8 cellular contexts compared by ENCODE assay signal in the genomic region with DNA sequence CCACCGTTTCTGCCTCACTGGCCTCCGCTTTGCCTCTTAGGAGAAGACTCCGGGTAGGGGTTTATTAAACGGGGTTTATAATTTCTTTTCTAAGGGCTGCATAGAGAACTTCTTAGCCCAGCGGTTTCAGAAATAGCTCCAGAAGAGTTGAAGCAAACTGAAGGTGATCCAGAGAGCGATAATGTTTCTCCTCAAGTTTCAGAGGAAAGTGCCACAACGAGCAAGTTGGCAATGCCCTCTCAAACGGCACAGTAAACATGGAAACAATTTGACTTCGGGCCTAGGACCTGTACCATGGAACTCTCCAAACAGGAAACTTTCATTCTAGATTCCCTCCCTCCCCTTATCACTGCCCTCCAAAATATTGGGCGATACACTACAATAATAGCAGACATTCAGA. TPM values are rescaled to one million over a fixed set of nuclear protein-coding genes. Genes with fewer than 3 reads are reported as not detected.
DNase-seq lines count a peak whose midpoint lies in the region; ATAC-seq and TF ChIP-seq lines count a peak whose summit lies in the region.

No MANE protein-coding gene starts in this region.

- H3K4me3 ChIP-seq in AG04449 (ENCODE audit: low read depth, low read length) = peak overlapping the region; percentile 99
- H3K4me3 ChIP-seq in Karpas-422 (ENCODE audit: low read length) = peak overlapping the region; percentile 87
- H3K4me3 ChIP-seq in coronary artery = peak overlapping the region; percentile 87

- peaks cover 23% of the 10 kb centered on the region for H3K36me3 ChIP-seq in Karpas-422 (ENCODE audit: insufficient read depth, low read length)

- peak overlapping the region; percentile 89 to 99 (median 98) for H3K27ac Mint-ChIP-seq in naive thymus-derived CD8-positive, alpha-beta T cell

- H3K4me3 Mint-ChIP-seq in naive thymus-derived CD8-positive, alpha-beta T cell = peak overlapping the region; percentile 91 to 99 (median 97)

- peaks cover 21 to 59% (median 43%) of the 10 kb centered on the region in 4 donors for H3K4me1 Mint-ChIP-seq in naive thymus-derived CD8-positive, alpha-beta T cell

- POLR2A ChIA-PET in AG04449 (lab: Yijun Ruan, JAX) = interaction anchor here (0.8 to 1.5 kb wide), 3 partner anchors 9 to 303 kb away, joined by 3 to 8 read pairs (median 5); no protein-coding TSS in a partner anchor
- POLR2A ChIA-PET in naive thymus-derived CD8-positive, alpha-beta T cell (lab: Charles Lee) = interaction anchor here (0.6 to 10.6 kb wide), 19 partner anchors 12 to 451 kb away, joined by 3 to 189 read pairs (median 4); partner anchors contain the start of gene TNRC6B

- 0 out of 2 replicates have a peak, but pooled peaks cover 4% of the 10 kb centered on the region for H4K20me1 ChIP-seq in Karpas-422 (ENCODE audit: insufficient read depth, low read depth, low read length)

- H3K9me3 ChIP-seq in Karpas-422 (ENCODE audit: low read length) = no peaks in the 10 kb centered on the region

- no peaks in the 10 kb centered on the region for H3K27me3 ChIP-seq in Karpas-422 (ENCODE audit: low read length)

- H3K9me3 Mint-ChIP-seq in naive thymus-derived CD8-positive, alpha-beta T cell = no peaks in the 10 kb centered on the region

- TF ChIP-seq POLR2A in GM18505 (IDR thresholded peaks at IDR 0.05; ENCODE audit: borderline replicate concordance, extremely low read depth, insufficient read depth, insufficient read length) = no peak

- peak overlapping the region; percentile 89 for H3K9ac ChIP-seq in Karpas-422 (ENCODE audit: low read length)

- H3K79me2 ChIP-seq in Karpas-422 (ENCODE audit: low read length) = peaks cover 52% of the 10 kb centered on the region

- H3K27ac ChIP-seq in Karpas-422 (ENCODE audit: low read length) = peak overlapping the region; percentile 93
- H3K27ac ChIP-seq in coronary artery = peak overlapping the region; percentile 78 to 92

- no peak overlapping the region for H2AFZ ChIP-seq in Karpas-422 (ENCODE audit: low read length)

- peaks cover 4 to 40% (median 5%) of the 10 kb centered on the region in 3 donors for H3K36me3 Mint-ChIP-seq in naive thymus-derived CD8-positive, alpha-beta T cell

- no peak for DNase-seq in AG04449 (ENCODE audit: low read depth, low spot score)
- DNase-seq in Karpas-422 = peak; percentile 49
- DNase-seq in coronary artery (ENCODE audit: low spot score) = no peak
- no peak for DNase-seq in naive thymus-derived CD8-positive, alpha-beta T cell
- no peak for DNase-seq in mesenteric fat pad (ENCODE audit: low spot score)
- no peak for DNase-seq in 8988T
- no peak for DNase-seq in NCI-H187 (lab: John Stamatoyannopoulos, UW)

- H3K27me3 Mint-ChIP-seq in naive thymus-derived CD8-positive, alpha-beta T cell = no peaks in the 10 kb centered on the region

- H3K4me2 ChIP-seq in Karpas-422 (ENCODE audit: low read depth, low read length, poor library complexity, severe bottlenecking) = peak overlapping the region; percentile 90

- no peaks in the 10 kb centered on the region for H3K9me2 ChIP-seq in Karpas-422 (replicated peaks; ENCODE audit: insufficient read depth, low read length)

- ATAC-seq in naive thymus-derived CD8-positive, alpha-beta T cell = no peak
- ATAC-seq in GM18505 (IDR thresholded peaks at IDR 0.05; ENCODE audit: unreplicated experiment) = no peak

- H3K4me1 ChIP-seq in Karpas-422 (ENCODE audit: low read length) = peaks cover 25% of the 10 kb centered on the region

- CTCF ChIA-PET in AG04449 (lab: Yijun Ruan, JAX) = interaction anchor here (0.6 to 5.0 kb wide), 30 partner anchors 8 to 813 kb away, joined by 3 to 45 read pairs (median 6); partner anchors contain the start of genes RPS19BP1, SGSM3 and TNRC6B

- no peak for TF ChIP-seq CTCF in AG04449 (IDR thresholded peaks at IDR 0.05; ENCODE audit: insufficient read depth, low read length, missing control alignments)
- TF ChIP-seq CTCF in coronary artery (IDR thresholded peaks at IDR 0.05) = no peak

RNA-seq across cellular contexts. Expression of gene ADSL, which starts 1.0 kb away (rescaled TPM):
- 165 and 188 TPM in 2 replicates for total RNA-seq in Karpas-422 (2014; rRNA removed; shearing (Covaris generic); ENCODE audit: low replicate concordance)
- 10 to 100 TPM; 63.2 to 65.6 TPM for total RNA-seq in naive thymus-derived CD8-positive, alpha-beta T cell
- 100 to 1,000 TPM in 1 of 3 donors, 10 to 100 TPM in 2; 97.0 to 130 (median 100.0) TPM for polyA plus RNA-seq in naive thymus-derived CD8-positive, alpha-beta T cell
- total RNA-seq in mesenteric fat pad = 55.1 TPM

RNA-seq across cellular contexts. Expression of gene SGSM3, which starts 23.1 kb away (rescaled TPM):
- total RNA-seq in Karpas-422 (2014; rRNA removed; shearing (Covaris generic); ENCODE audit: low replicate concordance) = 108 and 251 TPM in 2 replicates
- total RNA-seq in naive thymus-derived CD8-positive, alpha-beta T cell = 100 to 1,000 TPM; 117 to 118 TPM
- 10 to 100 TPM; 53.3 to 63.3 (median 62.0) TPM for polyA plus RNA-seq in naive thymus-derived CD8-positive, alpha-beta T cell
- total RNA-seq in mesenteric fat pad = 38.6 TPM
